In the genomic region with DNA sequence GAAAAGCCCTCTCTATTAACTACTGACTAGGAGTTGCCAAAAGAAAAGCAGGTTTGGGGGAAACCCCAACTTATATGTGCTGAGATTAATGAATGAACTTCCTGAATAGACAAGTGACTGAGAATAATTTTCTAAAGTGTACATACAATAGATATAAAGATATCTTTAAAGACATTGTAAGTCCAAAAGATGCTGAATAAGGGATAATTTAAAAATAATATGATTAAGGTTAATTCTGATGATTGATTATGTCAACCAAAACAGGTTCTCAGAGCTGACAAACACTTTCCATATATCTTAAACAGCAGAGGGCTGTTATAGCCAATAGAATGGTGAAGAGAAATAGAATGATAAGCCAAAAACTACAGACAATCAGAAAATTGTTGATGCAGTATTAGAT, we compare ENCODE assay signal across 25 cellular contexts. TPM values are rescaled to one million over a fixed set of nuclear protein-coding genes. Genes with fewer than 3 reads are reported as not detected.
DNase-seq lines count a peak whose midpoint lies in the region; ATAC-seq, FAIRE-seq and TF ChIP-seq lines count a peak whose summit lies in the region.
"Had no signal": no experiment of that assay in that cellular context is flagged by ENCODE, and none has a peak within 500 bp of the region (broad histone marks: within the 10 kb centered on the region; RNA-seq: fewer than 3 reads in every experiment).

No MANE protein-coding gene starts in this region.

- peaks cover 0 to 8% of the 10 kb centered on the region in 2 experiments; a peak in 1 of 5 replicates for H3K27me3 ChIP-seq in K562 (ENCODE audit: control insufficient read depth in 2 of 2, insufficient read depth in 2 of 2, low read length in 2 of 2)
- H3K27me3 ChIP-seq in neural progenitor cell, result no peaks in the 10 kb centered on the region
- H3K27me3 ChIP-seq: BLaER1 treated with 17β-estradiol and CSF1 and Interleukin-3, amounts not matched to agents 10 nM and 100 nM had no signal

- no peak for TF ChIP-seq CTCF in Calu3 (IDR thresholded peaks at IDR 0.05; ENCODE audit: unreplicated experiment)
- TF ChIP-seq CTCF in K562 (IDR thresholded peaks at IDR 0.05 in 2 of 3, conservative IDR thresholded peaks at IDR 0.05 in 1 of 3; ENCODE audit: insufficient read depth in 2 of 3, low read depth in 1 of 3, low read length in 3 of 3), result no peak
- no peak for TF ChIP-seq CTCF in neural progenitor cell (IDR thresholded peaks at IDR 0.05)

- peaks cover 52% of the 10 kb centered on the region for H3K4me1 Mint-ChIP-seq in Calu3 (ENCODE audit: low read depth, unreplicated experiment)
- H3K4me1 Mint-ChIP-seq in neural progenitor cell, result peaks cover 21% of the 10 kb centered on the region
- no peaks in the 10 kb centered on the region for H3K4me1 Mint-ChIP-seq in activated CD4-positive, alpha-beta memory T cell treated with anti-CD3 and anti-CD28 coated beads, Interleukin-2, amount 10 ng/mL, durations not matched to agents 7 days and 5 days
- H3K4me1 Mint-ChIP-seq: B cell had no signal

- TF ChIP-seq RAD21 in K562 (CRISPR knock-in tag; conservative IDR thresholded peaks at IDR 0.05 in 1 of 2, IDR thresholded peaks at IDR 0.05 in 1 of 2), result no peak

- POLR2A ChIA-PET in K562 (lab: Yijun Ruan, JAX), result no interaction called here
- POLR2A ChIA-PET in activated CD4-positive, alpha-beta memory T cell treated with anti-CD3 and anti-CD28 coated beads, Interleukin-2, amount 10 ng/mL, durations not matched to agents 7 days and 5 days (lab: Charles Lee), result no interaction called here

- no peak for DNase-seq in Calu3
- DNase-seq in K562 (ENCODE audit: extremely low read depth in 1 of 4, low spot score in 3 of 4), result no peak
- no peak for DNase-seq in neural progenitor cell (ENCODE audit: low spot score)
- no peak for DNase-seq in activated CD4-positive, alpha-beta memory T cell treated with anti-CD3 and anti-CD28 coated beads, Interleukin-2, amount 10 ng/mL, durations not matched to agents 7 days and 5 days
- DNase-seq: 8988T; AML-193; Caco-2; CD4-positive, alpha-beta T cell; CD8-positive, alpha-beta T cell; DMS 273 treated with DMSO at 0.1 percent for 48 hours; DMS153; DMS53; DMS79; DND-41; EL; GDM1 had no signal

- H3K27me3 Mint-ChIP-seq in Calu3 (ENCODE audit: unreplicated experiment), result no peaks in the 10 kb centered on the region
- no peaks in the 10 kb centered on the region for H3K27me3 Mint-ChIP-seq in neural progenitor cell (ENCODE audit: insufficient read depth, low read depth)
- peaks cover 3% of the 10 kb centered on the region for H3K27me3 Mint-ChIP-seq in activated CD4-positive, alpha-beta memory T cell treated with anti-CD3 and anti-CD28 coated beads, Interleukin-2, amount 10 ng/mL, durations not matched to agents 7 days and 5 days
- H3K27me3 Mint-ChIP-seq: B cell; CD4-positive, alpha-beta T cell had no signal

- no peak overlapping the region for H3K4me3 Mint-ChIP-seq in Calu3 (ENCODE audit: low read depth, unreplicated experiment)
- no peak overlapping the region for H3K4me3 Mint-ChIP-seq in neural progenitor cell
- H3K4me3 Mint-ChIP-seq in activated CD4-positive, alpha-beta memory T cell treated with anti-CD3 and anti-CD28 coated beads, Interleukin-2, amount 10 ng/mL, durations not matched to agents 7 days and 5 days, result no peak overlapping the region
- H3K4me3 Mint-ChIP-seq: B cell; CD4-positive, alpha-beta T cell; CD8-positive, alpha-beta T cell had no signal

- in situ Hi-C loops in K562 (cut with MboI), result no loop called here

- CTCF ChIA-PET in Calu3 (lab: Charles Lee) (no interaction called here), K562 (lab: Yijun Ruan, JAX; ENCODE audit: low intra/inter-chr PET ratio) (no interaction called here)
- CTCF ChIA-PET in activated CD4-positive, alpha-beta memory T cell treated with anti-CD3 and anti-CD28 coated beads, Interleukin-2, amount 10 ng/mL, durations not matched to agents 7 days and 5 days (lab: Charles Lee), result no interaction called here

- no peaks in the 10 kb centered on the region for H3K36me3 Mint-ChIP-seq in Calu3 (ENCODE audit: insufficient read depth, unreplicated experiment)
- no peaks in the 10 kb centered on the region for H3K36me3 Mint-ChIP-seq in neural progenitor cell
- H3K36me3 Mint-ChIP-seq in activated CD4-positive, alpha-beta memory T cell treated with anti-CD3 and anti-CD28 coated beads, Interleukin-2, amount 10 ng/mL, durations not matched to agents 7 days and 5 days (ENCODE audit: low read depth), result no peaks in the 10 kb centered on the region
- H3K36me3 Mint-ChIP-seq: CD8-positive, alpha-beta T cell had no signal

- H3K4me3 ChIP-seq in K562, result no peak overlapping the region
- no peak overlapping the region for H3K4me3 ChIP-seq in neural progenitor cell
- H3K4me3 ChIP-seq: BLaER1 treated with 17β-estradiol and CSF1 and Interleukin-3, amounts not matched to agents 10 nM and 100 nM; GM12878 had no signal

- H3K9me1 ChIP-seq in K562 (ENCODE audit: control insufficient read depth, insufficient read depth, low read length), result no peaks in the 10 kb centered on the region

- FAIRE-seq in K562 (lab: Jason Lieb, UNC), result no peak
- FAIRE-seq: A204.1, GM12878, GM12892, GM18507 had no signal

- H3K9me3 ChIP-seq in K562 (replicated peaks; ENCODE audit: control insufficient read depth, insufficient read depth, low read depth, low read length) (no peaks in the 10 kb centered on the region), neural progenitor cell (ENCODE audit: low read depth) (no peaks in the 10 kb centered on the region)
- H3K9me3 ChIP-seq: Caco-2 had no signal

- no TSS peak for BruUV-seq in Calu3 (replicated peaks; lab: Mats Ljungman, UMichigan)
- no TSS peak for BruUV-seq in K562 (replicated peaks; lab: Mats Ljungman, UMichigan)

- no peak overlapping the region for H3K27ac ChIP-seq in K562 (ENCODE audit: extremely low read depth, low read depth, low read length)
- H3K27ac ChIP-seq in neural progenitor cell, result no peak overlapping the region
- H3K27ac ChIP-seq: BLaER1 treated with 17β-estradiol and CSF1 and Interleukin-3, amounts not matched to agents 10 nM and 100 nM; C4-2B had no signal

- H3K79me2 ChIP-seq in K562 (ENCODE audit: control insufficient read depth, insufficient read depth, low read length), result no peaks in the 10 kb centered on the region
- no peaks in the 10 kb centered on the region for H3K79me2 ChIP-seq in neural progenitor cell (ENCODE audit: low read depth)

- no peak overlapping the region for H3K9ac ChIP-seq in K562 (ENCODE audit: insufficient read depth in 1 of 2, low read depth in 2 of 2, low read length in 2 of 2)
- no peak overlapping the region for H3K9ac ChIP-seq in neural progenitor cell
- H3K9ac ChIP-seq: BLaER1 treated with 17β-estradiol and CSF1 and Interleukin-3, amounts not matched to agents 10 nM and 100 nM had no signal

- H3K4me2 ChIP-seq in K562 (ENCODE audit: insufficient read depth, low read length), result no peak overlapping the region
- no peak overlapping the region for H3K4me2 ChIP-seq in neural progenitor cell
- H3K4me2 ChIP-seq: BLaER1 treated with 17β-estradiol and CSF1 and Interleukin-3, amounts not matched to agents 10 nM and 100 nM had no signal

- ATAC-seq in K562, result no peak
- ATAC-seq in HG03175 (IDR thresholded peaks at IDR 0.05; ENCODE audit: unreplicated experiment), result no peak
- ATAC-seq in HG02970 (IDR thresholded peaks at IDR 0.05; ENCODE audit: low FRiP score, unreplicated experiment), result no peak
- ATAC-seq: CD8-positive, alpha-beta T cell; GM12878 had no signal

- H3K9me3 Mint-ChIP-seq in Calu3 (ENCODE audit: low read depth, unreplicated experiment) (peaks cover 10% of the 10 kb centered on the region), neural progenitor cell (peaks cover 31% of the 10 kb centered on the region)
- no peaks in the 10 kb centered on the region for H3K9me3 Mint-ChIP-seq in activated CD4-positive, alpha-beta memory T cell treated with anti-CD3 and anti-CD28 coated beads, Interleukin-2, amount 10 ng/mL, durations not matched to agents 7 days and 5 days
- H3K9me3 Mint-ChIP-seq: CD4-positive, alpha-beta T cell; CD8-positive, alpha-beta T cell had no signal

- H3F3A ChIP-seq in neural progenitor cell (ENCODE audit: low read depth), result no peaks in the 10 kb centered on the region

- no peak overlapping the region for H2AFZ ChIP-seq in K562 (ENCODE audit: low read depth, low read length)
- no peak overlapping the region for H2AFZ ChIP-seq in neural progenitor cell (replicated peaks)

- TF ChIP-seq POLR2A in K562 (conservative IDR thresholded peaks at IDR 0.05), result no peak

- no peak for TF ChIP-seq EP300 in K562 (IDR thresholded peaks at IDR 0.05; ENCODE audit: low read length)

- H3K4me1 ChIP-seq in K562 (replicated peaks in 1 of 2; ENCODE audit: control insufficient read depth in 2 of 2, insufficient read depth in 2 of 2, low read length in 2 of 2) (no peaks in the 10 kb centered on the region), neural progenitor cell (no peaks in the 10 kb centered on the region)
- H3K4me1 ChIP-seq: BLaER1 treated with 17β-estradiol and CSF1 and Interleukin-3, amounts not matched to agents 10 nM and 100 nM had no signal

- intact Hi-C loops in Calu3 (cut with micrococcal nuclease; ENCODE audit: unreplicated experiment), result loop anchor here (2.0 kb wide), 1 partner anchor 27 kb away; no protein-coding TSS in a partner anchor
- intact Hi-C loops in K562 (cut with micrococcal nuclease), result no loop called here

- no peaks in the 10 kb centered on the region for H3K36me3 ChIP-seq in K562 (ENCODE audit: control insufficient read depth, insufficient read depth, low read length)
- no peaks in the 10 kb centered on the region for H3K36me3 ChIP-seq in neural progenitor cell
- H3K36me3 ChIP-seq: BLaER1 treated with 17β-estradiol and CSF1 and Interleukin-3, amounts not matched to agents 10 nM and 100 nM had no signal

- H4K20me1 ChIP-seq in K562 (replicated peaks; ENCODE audit: control insufficient read depth, insufficient read depth, low read length) (no peaks in the 10 kb centered on the region), neural progenitor cell (ENCODE audit: low read depth) (no peaks in the 10 kb centered on the region)
- H4K20me1 ChIP-seq: BLaER1 treated with 17β-estradiol and CSF1 and Interleukin-3, amounts not matched to agents 10 nM and 100 nM had no signal

- H3K27ac Mint-ChIP-seq in Calu3 (ENCODE audit: unreplicated experiment), result peak overlapping the region; percentile 79
- H3K27ac Mint-ChIP-seq in neural progenitor cell, result peak overlapping the region; percentile 53
- H3K27ac Mint-ChIP-seq in activated CD4-positive, alpha-beta memory T cell treated with anti-CD3 and anti-CD28 coated beads, Interleukin-2, amount 10 ng/mL, durations not matched to agents 7 days and 5 days, result no peak overlapping the region
- H3K27ac Mint-ChIP-seq: B cell; CD4-positive, alpha-beta T cell; CD8-positive, alpha-beta T cell had no signal

RNA-seq across cellular contexts. Expression of gene AGA, which starts 28.6 kb away (rescaled TPM):
- total RNA-seq in Calu3 (2022) (21.5 and 22.7 TPM in 2 replicates), K562 (2014; rRNA removed) (10.4 and 12.6 TPM in 2 replicates), K562 (2014; rRNA removed; fragmentation: Illumina TruSeq; extraction: Trizol) (12.1 and 13.1 TPM in 2 replicates), K562 (2015; rRNA removed; fragmentation: Illumina TruSeq; extraction: Trizol) (19.5 and 25.0 TPM in 2 replicates), K562 (2021) (10.0 and 10.1 TPM in 2 replicates), neural progenitor cell (ENCODE audit: low replicate concordance) (19.5 and 27.3 TPM in 2 replicates)
- 15.8 and 21.1 TPM in 2 replicates for total RNA-seq in K562 (2011; cell fraction: chromatin; rRNA removed; ENCODE audit: low replicate concordance)
- total RNA-seq in K562 (2011; cell fraction: nucleolus; rRNA removed), result 19.8 and 26.2 TPM in 2 replicates
- 18.2 and 22.7 TPM in 2 replicates for total RNA-seq in K562 (2011; cell fraction: nucleoplasm; rRNA removed)
- polyA plus RNA-seq in K562 (2011; rRNA removed) (8.0 and 10.4 TPM in 2 replicates), K562 (2014; fragmentation: Illumina TruSeq; extraction: Trizol) (17.6 and 20.7 TPM in 2 replicates), K562 (2014; fragmentation: Nextera tagmentation; extraction: Ambion mirVana) (10 to 100 TPM; 16.6 to 18.1 TPM), K562 (2014; rRNA removed) (8.5 and 10.4 TPM in 2 replicates)
- polyA plus RNA-seq in K562 (2011; cell fraction: cytosol; rRNA removed), result 5.9 and 6.6 TPM in 2 replicates
- polyA plus RNA-seq in K562 (2011; cell fraction: nucleus; rRNA removed), result 5.1 and 5.4 TPM in 2 replicates
- 14.4 and 30.5 TPM in 2 replicates for polyA plus RNA-seq in K562 (2012)
- 11.8 and 12.8 TPM in 2 replicates for polyA minus RNA-seq in K562 (2011; rRNA and poly(A)+ RNA removed)
- 7.2 and 13.2 TPM in 2 replicates for polyA minus RNA-seq in K562 (2011; cell fraction: cytosol; rRNA and poly(A)+ RNA removed)
- 5.3 and 6.4 TPM in 2 replicates for polyA minus RNA-seq in K562 (2011; cell fraction: nucleus; rRNA and poly(A)+ RNA removed)
- 10 to 100 TPM; 21.5 to 23.6 TPM for total RNA-seq in activated CD4-positive, alpha-beta memory T cell treated with anti-CD3 and anti-CD28 coated beads, Interleukin-2, amount 10 ng/mL, durations not matched to agents 7 days and 5 days
